Comparison of ENCODE assay signal across 1 cellular context in genomic region chr5:177497011-177497296, GRCh38.
TF ChIP-seq lines count a peak whose summit lies in the region.

No MANE protein-coding gene starts in this region.

TF ChIP-seq in A549, 52 proteins besides CTCF, POLR2A, EP300 and RAD21:
- no peak for TF ChIP-seq GATA3 (IDR thresholded peaks at IDR 0.05; ENCODE audit: borderline replicate concordance)
- no peak for TF ChIP-seq SMC3 (IDR thresholded peaks at IDR 0.05)
- TF ChIP-seq JUNB (IDR thresholded peaks at IDR 0.05): no peak
